Comparison of ENCODE assay signal across 37 cellular contexts in genomic region chr7:15544050-15544449, GRCh38. TPM values are rescaled to one million over a fixed set of nuclear protein-coding genes. Genes with fewer than 3 reads are reported as not detected.
"Had no signal": no experiment of that assay in that cellular context is flagged by ENCODE, and none has a peak within 500 bp of the region (broad histone marks: within the 10 kb centered on the region; RNA-seq: fewer than 3 reads in every experiment).

No MANE protein-coding gene starts in this region.

- H3K27ac ChIP-seq: KMS-11 had no signal

- H3K4me2 ChIP-seq: KMS-11 had no signal

- H3K9ac ChIP-seq: KMS-11 had no signal

- DNase-seq: Karpas-422, Kasumi-1, MG63, MM.1S, MV-4-11, NCI-H1048, NCI-H1092, NCI-H1092 treated with DMSO at 0.1 percent for 48 hours, NCI-H1105, NCI-H1105 treated with DMSO at 0.1 percent for 48 hours, NCI-H1417, NCI-H1417 treated with DMSO at 0.1 percent for 48 hours, NCI-H1436, NCI-H1436 treated with DMSO at 0.1 percent for 48 hours, NCI-H146, NCI-H1694, NCI-H1694 treated with DMSO at 0.1 percent for 48 hours, NCI-H187, NCI-H187 treated with DMSO at 0.1 percent for 48 hours, NCI-H1930, NCI-H2029, NCI-H2029 treated with DMSO at 0.1 percent for 48 hours, NCI-H2081, NCI-H2081 treated with DMSO at 0.1 percent for 48 hours, NCI-H2107, NCI-H2171, NCI-H2171 treated with DMSO at 0.1 percent for 48 hours, NCI-H2227 treated with DMSO at 0.1 percent for 48 hours, NCI-H226, NCI-H345, NCI-H446, NCI-H510A, NCI-H510A treated with DMSO at 0.1 percent for 48 hours had no signal

- H3K4me3 ChIP-seq: MG63 had no signal

- H3K36me3 ChIP-seq: MG63 had no signal

- H3K27me3 ChIP-seq: MG63 had no signal

RNA-seq across cellular contexts. Expression of gene AGMO, which starts 17.8 kb away (rescaled TPM):
- total RNA-seq: LHCN-M2, M059J, MCF 10A had no signal
